In the genomic region with DNA sequence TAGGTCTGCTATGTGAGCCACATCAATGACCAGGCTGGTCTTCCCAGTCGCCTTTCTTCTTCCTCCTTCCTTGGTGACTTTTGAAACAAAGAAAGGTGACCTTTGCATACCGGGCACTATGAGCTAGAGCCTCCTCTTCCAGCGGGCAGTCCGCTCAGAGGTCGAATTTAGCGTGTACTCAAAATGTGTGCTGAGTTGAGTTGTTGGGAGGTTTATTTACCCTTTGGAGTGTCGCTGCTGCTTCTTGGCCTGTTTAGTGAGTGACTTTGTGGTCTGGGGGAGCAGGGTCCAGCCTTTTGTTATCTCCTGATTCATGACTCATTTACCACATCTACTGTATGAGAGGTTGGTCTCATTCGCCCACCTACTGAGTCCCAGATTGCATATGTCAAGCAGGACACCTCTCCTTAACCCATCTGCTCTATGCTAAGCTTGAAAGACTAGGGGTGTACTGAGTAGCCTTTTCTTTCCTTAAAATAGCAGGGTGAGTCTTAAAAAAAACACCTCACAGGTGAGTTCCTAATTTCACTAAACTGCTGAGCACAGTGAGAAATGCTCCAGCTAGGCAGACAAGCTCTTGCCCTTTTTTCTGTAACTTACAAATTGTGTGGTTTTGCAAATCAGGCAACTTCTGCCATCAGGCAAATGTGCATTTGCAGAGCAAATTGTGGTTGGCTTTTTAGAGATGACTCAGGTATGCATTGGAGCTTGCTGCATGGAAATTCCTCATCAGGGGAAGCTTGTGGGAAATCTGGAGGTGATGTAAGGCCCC, we compare ENCODE assay signal across 7 cellular contexts. TPM values are rescaled to one million over a fixed set of nuclear protein-coding genes. Genes with fewer than 3 reads are reported as not detected.
DNase-seq lines count a peak whose midpoint lies in the region; ATAC-seq and TF ChIP-seq lines count a peak whose summit lies in the region.

No MANE protein-coding gene starts in this region.

- H3K79me2 ChIP-seq in SU-DHL-6 (ENCODE audit: insufficient read depth, low read length) (peaks cover 13% of the 10 kb centered on the region), trophoblast cell (ENCODE audit: control insufficient read depth, insufficient read depth, low read length, poor library complexity) (peaks cover 16% of the 10 kb centered on the region)

- H3K4me2 ChIP-seq in SU-DHL-6 (ENCODE audit: low read depth, low read length, poor library complexity, severe bottlenecking) (peak overlapping the region; percentile 60), trophoblast cell (ENCODE audit: low read length) (peak overlapping the region; percentile 8)

- WGBS in trophoblast cell (ENCODE audit: extremely low coverage, insufficient coverage, insufficient read length): no CpG with 5 or more reads among the region's 8 CpGs

- H3K4me3 ChIP-seq in SU-DHL-6 (ENCODE audit: insufficient read depth, low read length, poor library complexity, severe bottlenecking) (peak overlapping the region; percentile 90), trophoblast cell (ENCODE audit: low read depth, low read length) (no peak overlapping the region)

- H2AFZ ChIP-seq in SU-DHL-6 (ENCODE audit: low read depth, low read length, severe bottlenecking): no peak overlapping the region
- no peak overlapping the region for H2AFZ ChIP-seq in trophoblast cell (ENCODE audit: insufficient read depth, low read length, poor library complexity)

- H2AK5ac ChIP-seq in trophoblast cell (ENCODE audit: low read length): no peak overlapping the region

- no peak for TF ChIP-seq CTCF in SU-DHL-6 (IDR thresholded peaks at IDR 0.05; ENCODE audit: insufficient read depth, low read length, poor library complexity, severe bottlenecking)

- peaks cover 36% of the 10 kb centered on the region for H3F3A ChIP-seq in SU-DHL-6 (ENCODE audit: insufficient read depth)

- H3K9me2 ChIP-seq in SU-DHL-6 (replicated peaks; ENCODE audit: insufficient read depth, low read length): no peaks in the 10 kb centered on the region

- intact Hi-C loops in Right ventricle myocardium superior (cut with DNase I): no loop called here

- H4K12ac ChIP-seq in trophoblast cell (ENCODE audit: low read depth, low read length): no peak overlapping the region

- H3K79me1 ChIP-seq in trophoblast cell (ENCODE audit: low read length): peaks cover 19% of the 10 kb centered on the region

- ATAC-seq in GM18870 (IDR thresholded peaks at IDR 0.05; ENCODE audit: unreplicated experiment) (peak; percentile 38), HG02623 (IDR thresholded peaks at IDR 0.05; ENCODE audit: unreplicated experiment) (peak; percentile 16), Right ventricle myocardium superior (ENCODE audit: poor library complexity) (no peak)

- peak overlapping the region; percentile 37 for H4K8ac ChIP-seq in trophoblast cell (ENCODE audit: low read depth, low read length)

- no peak for DNase-seq in trophoblast cell
- DNase-seq in Right ventricle myocardium superior: no peak
- no peak for DNase-seq in HPDE6-E6E7 (ENCODE audit: extremely low spot score)
- DNase-seq in inferior parietal cortex (ENCODE audit: extremely low spot score): no peak

- no peak overlapping the region for H3K18ac ChIP-seq in trophoblast cell (ENCODE audit: low read length)

- H3K23ac ChIP-seq in trophoblast cell (ENCODE audit: low read length): no peak overlapping the region

- no peak overlapping the region for H2BK5ac ChIP-seq in trophoblast cell (ENCODE audit: low read depth, low read length, poor library complexity)

- H3K14ac ChIP-seq in trophoblast cell (ENCODE audit: low read length): no peak overlapping the region

- H3K27ac ChIP-seq in SU-DHL-6 (ENCODE audit: low read depth, low read length) (peak overlapping the region; percentile 96), trophoblast cell (ENCODE audit: low read depth, low read length) (no peak overlapping the region)

- peaks cover 3% of the 10 kb centered on the region; the same call in 1 of the 2 replicates for H4K20me1 ChIP-seq in SU-DHL-6 (ENCODE audit: low read depth, low read length)

- no peak overlapping the region for H2BK12ac ChIP-seq in trophoblast cell (ENCODE audit: low read length)

- H3K9me3 ChIP-seq in SU-DHL-6 (ENCODE audit: insufficient read depth, low read length) (no peaks in the 10 kb centered on the region), trophoblast cell (ENCODE audit: insufficient read depth, low read depth, low read length) (no peaks in the 10 kb centered on the region)

- H3K27me3 ChIP-seq in SU-DHL-6 (ENCODE audit: low read length): no peaks in the 10 kb centered on the region
- H3K27me3 ChIP-seq in trophoblast cell (ENCODE audit: insufficient read depth, low read length): no peaks in the 10 kb centered on the region

- H3K9ac ChIP-seq in SU-DHL-6 (ENCODE audit: low read length) (peak overlapping the region; percentile 74), trophoblast cell (ENCODE audit: low read length) (no peak overlapping the region)

- no peak overlapping the region for H4K91ac ChIP-seq in trophoblast cell (ENCODE audit: low read depth, low read length)

- H3K36me3 ChIP-seq in SU-DHL-6 (ENCODE audit: low read length) (no peaks in the 10 kb centered on the region), trophoblast cell (ENCODE audit: control insufficient read depth in 1 of 2, insufficient read depth in 2 of 2, low read length in 2 of 2) (no peaks in the 10 kb centered on the region)

- H3K4ac ChIP-seq in trophoblast cell (ENCODE audit: low read depth, low read length): no peak overlapping the region

- no peak overlapping the region for H2BK120ac ChIP-seq in trophoblast cell (ENCODE audit: insufficient read depth, low read length, poor library complexity)

- peaks cover 4 to 6% of the 10 kb centered on the region in 2 experiments for H3K4me1 ChIP-seq in trophoblast cell (ENCODE audit: control insufficient read depth in 1 of 2, insufficient read depth in 2 of 2, low read length in 2 of 2)

RNA-seq across cellular contexts. Expression of a gene that starts 3.2 kb away (rescaled TPM):
- polyA plus RNA-seq in trophoblast cell (2013): 85.5 and 90.6 TPM in 2 replicates
- total RNA-seq in Right ventricle myocardium superior: 18.2 TPM
